Comparison of ENCODE assay signal across 18 cellular contexts in the genomic region with DNA sequence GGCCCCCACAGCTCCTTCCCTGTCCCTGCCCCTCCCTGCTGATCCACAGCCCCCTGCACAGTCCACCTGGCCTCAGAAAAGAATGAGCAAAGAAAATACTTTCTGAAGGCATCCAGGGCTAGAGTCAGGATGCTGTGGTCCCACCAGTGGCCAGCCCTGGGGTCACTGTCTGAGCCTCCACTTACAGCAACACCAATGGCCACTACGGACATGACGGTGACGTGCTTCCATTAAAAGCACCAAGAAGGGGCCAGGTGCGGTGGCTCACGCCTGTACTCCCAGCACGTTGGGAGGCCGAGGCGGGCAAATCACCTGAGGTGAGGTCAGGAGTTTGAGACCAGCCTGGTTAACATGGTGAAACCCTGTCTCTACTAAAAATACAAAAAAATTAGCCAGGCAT. TPM values are rescaled to one million over a fixed set of nuclear protein-coding genes. Genes with fewer than 3 reads are reported as not detected.
A peak's percentile ranks its signal among the peaks of the same experiment; 100 is the strongest.
DNase-seq lines count a peak whose midpoint lies in the region; ATAC-seq, FAIRE-seq and TF ChIP-seq lines count a peak whose summit lies in the region.
"Had no signal": no experiment of that assay in that cellular context is flagged by ENCODE, and none has a peak within 500 bp of the region (broad histone marks: within the 10 kb centered on the region; RNA-seq: fewer than 3 reads in every experiment).

No MANE protein-coding gene starts in this region.

- peaks cover 10 to 45% (median 23%) of the 10 kb centered on the region in 4 experiments for H3K4me1 ChIP-seq in H1 (replicated peaks in 1 of 4; ENCODE audit: control insufficient read depth in 3 of 4, insufficient read depth in 4 of 4, low read length in 3 of 4)
- H3K4me1 ChIP-seq: SJCRH30 had no signal

- TF ChIP-seq RAD21 in H1 (IDR thresholded peaks at IDR 0.05 in 1 of 2, conservative IDR thresholded peaks at IDR 0.05 in 1 of 2; ENCODE audit: low read depth in 2 of 2, low read length in 2 of 2): no peak

- no peak overlapping the region for H2BK12ac ChIP-seq in H1 (ENCODE audit: low read depth, low read length)

- 85% methylated on average over 8 of the region's 8 CpGs; no CpG with 5 or more reads in 1 of the 2 experiments for WGBS in H1 (ENCODE audit: extremely low coverage in 1 of 2, insufficient coverage in 1 of 2, insufficient read length in 1 of 2, insufficient replicate concordance in 2 of 2, low coverage in 1 of 2, low lambda C conversion rate in 2 of 2, missing lambda C conversion rate in 1 of 2), 2 experiments

- H2BK20ac ChIP-seq in H1 (ENCODE audit: low read length): no peak overlapping the region

- H3K4me1 Mint-ChIP-seq in activated naive CD4-positive, alpha-beta T cell treated with anti-CD3 and anti-CD28 coated beads, Interleukin-2, amount 10 ng/mL, durations not matched to agents 7 days and 5 days: peaks cover 23% of the 10 kb centered on the region
- H3K4me1 Mint-ChIP-seq in HFFc6 (ENCODE audit: low read depth): no peaks in the 10 kb centered on the region

- H3K79me2 ChIP-seq in H1 (ENCODE audit: control insufficient read depth in 1 of 2, insufficient read depth in 2 of 2, low read length in 2 of 2): no peaks in the 10 kb centered on the region

- no peak overlapping the region for H4K91ac ChIP-seq in H1 (replicated peaks; ENCODE audit: insufficient read length, low read length)

- peaks cover 5% of the 10 kb centered on the region for H3K9me3 Mint-ChIP-seq in activated naive CD4-positive, alpha-beta T cell treated with anti-CD3 and anti-CD28 coated beads, Interleukin-2, amount 10 ng/mL, durations not matched to agents 7 days and 5 days
- H3K9me3 Mint-ChIP-seq in HFFc6: peaks cover 13% of the 10 kb centered on the region

- no peak overlapping the region for H3K27ac ChIP-seq in H1 (ENCODE audit: low read depth, low read length)
- H3K27ac ChIP-seq: A549, SJCRH30 had no signal

- CTCF ChIA-PET in activated naive CD4-positive, alpha-beta T cell treated with anti-CD3 and anti-CD28 coated beads, Interleukin-2, amount 10 ng/mL, durations not matched to agents 7 days and 5 days (lab: Charles Lee): no interaction called here
- CTCF ChIA-PET in H1 (lab: Charles Lee; ENCODE audit: partially characterized antibody): interaction anchor here (1.3 to 2.4 kb wide), 2 partner anchors 62 to 136 kb away, joined by 3 to 9 read pairs; no protein-coding TSS in a partner anchor

- no peak overlapping the region for H4K5ac ChIP-seq in H1 (ENCODE audit: insufficient read length, low read depth, low read length)

- no peak overlapping the region for H3K4me3 ChIP-seq in H1 (ENCODE audit: extremely low read depth in 1 of 4, insufficient read depth in 2 of 4, low read depth in 3 of 4, low read length in 4 of 4)
- H3K4me3 ChIP-seq: A549, SJCRH30 had no signal

- H3K27me3 ChIP-seq in H1 (replicated peaks in 1 of 4; ENCODE audit: control insufficient read depth in 3 of 4, extremely low read depth in 1 of 4, insufficient read depth in 3 of 4, low read length in 3 of 4): peaks cover 0 to 8% (median 3%) of the 10 kb centered on the region in 4 experiments; a peak in 4 of 7 replicates
- H3K27me3 ChIP-seq: BE2C had no signal

- no peak overlapping the region for H3K23ac ChIP-seq in H1 (ENCODE audit: insufficient read length)

- no peak overlapping the region for H3K4me3 Mint-ChIP-seq in activated naive CD4-positive, alpha-beta T cell treated with anti-CD3 and anti-CD28 coated beads, Interleukin-2, amount 10 ng/mL, durations not matched to agents 7 days and 5 days
- H3K4me3 Mint-ChIP-seq in HFFc6: no peak overlapping the region

- no peak overlapping the region for H3K4ac ChIP-seq in H1 (replicated peaks; ENCODE audit: insufficient read length, low read depth, low read length)

- no peak overlapping the region for H3K14ac ChIP-seq in H1 (ENCODE audit: insufficient read length)

- no peak overlapping the region for H3K18ac ChIP-seq in H1 (ENCODE audit: extremely low read depth, low read length)

- H3K27me3 Mint-ChIP-seq in activated naive CD4-positive, alpha-beta T cell treated with anti-CD3 and anti-CD28 coated beads, Interleukin-2, amount 10 ng/mL, durations not matched to agents 7 days and 5 days: peaks cover 53% of the 10 kb centered on the region
- peaks cover 28% of the 10 kb centered on the region for H3K27me3 Mint-ChIP-seq in HFFc6 (ENCODE audit: insufficient read depth)

- H3K36me3 ChIP-seq in H1 (ENCODE audit: control insufficient read depth in 2 of 4, insufficient read depth in 4 of 4, low read length in 3 of 4): no peaks in the 10 kb centered on the region
- H3K36me3 ChIP-seq: BE2C, SJCRH30 had no signal

- peak overlapping the region in 1 of 2 experiments; percentile 48; a peak in 2 of 4 replicates for H3K4me2 ChIP-seq in H1 (ENCODE audit: insufficient read depth in 1 of 2, low read depth in 2 of 2, low read length in 2 of 2)
- H3K4me2 ChIP-seq: A549 had no signal

- no peak overlapping the region for H3K27ac Mint-ChIP-seq in activated naive CD4-positive, alpha-beta T cell treated with anti-CD3 and anti-CD28 coated beads, Interleukin-2, amount 10 ng/mL, durations not matched to agents 7 days and 5 days
- no peak overlapping the region for H3K27ac Mint-ChIP-seq in HFFc6
- H3K27ac Mint-ChIP-seq: IgD-negative memory B cell had no signal

- H2BK120ac ChIP-seq in H1 (replicated peaks; ENCODE audit: low read depth, low read length): no peak overlapping the region

- no peak overlapping the region for H2AK5ac ChIP-seq in H1 (ENCODE audit: low read depth, low read length)

- no peak for TF ChIP-seq POLR2A in H1 (IDR thresholded peaks at IDR 0.05; ENCODE audit: control extremely low read depth in 1 of 2, low read depth in 2 of 2, low read length in 2 of 2)

- peaks cover 18% of the 10 kb centered on the region; the same call in 1 of the 2 replicates for H3K23me2 ChIP-seq in H1 (ENCODE audit: low read depth, low read length)

- peak; percentile 14 for DNase-seq in activated naive CD4-positive, alpha-beta T cell treated with anti-CD3 and anti-CD28 coated beads, Interleukin-2, amount 10 ng/mL, durations not matched to agents 7 days and 5 days
- DNase-seq in activated naive CD4-positive, alpha-beta T cell (lab: John Stamatoyannopoulos, UW): no peak
- DNase-seq in H1 (ENCODE audit: low read depth in 1 of 2, low spot score in 2 of 2) (no peak), posterior vena cava (ENCODE audit: low spot score) (peak; percentile 50), HFFc6 (no peak)
- DNase-seq: BE2C, EL, GF-D8, NCI-H1417, NCI-H526, SJCRH30 had no signal

- H3K79me1 ChIP-seq in H1 (ENCODE audit: low read depth, low read length): no peaks in the 10 kb centered on the region; the same call in 1 of the 2 replicates

- H3K36me3 Mint-ChIP-seq in activated naive CD4-positive, alpha-beta T cell treated with anti-CD3 and anti-CD28 coated beads, Interleukin-2, amount 10 ng/mL, durations not matched to agents 7 days and 5 days: no peaks in the 10 kb centered on the region
- H3K36me3 Mint-ChIP-seq in HFFc6 (ENCODE audit: low read depth): no peaks in the 10 kb centered on the region
- H3K36me3 Mint-ChIP-seq: IgD-negative memory B cell had no signal

- TF ChIP-seq CTCF in H1 (IDR thresholded peaks at IDR 0.05; ENCODE audit: control extremely low read depth in 1 of 3, insufficient read depth in 1 of 3, low read depth in 1 of 3, low read length in 3 of 3): no peak
- TF ChIP-seq CTCF in HFFc6 (IDR thresholded peaks at IDR 0.05): no peak

- H4K20me1 ChIP-seq in H1 (replicated peaks in 1 of 2; ENCODE audit: control insufficient read depth in 1 of 2, insufficient read depth in 2 of 2, low read length in 2 of 2): peaks cover 0 to 5% of the 10 kb centered on the region in 2 experiments

- no peak overlapping the region for H2AFZ ChIP-seq in H1 (ENCODE audit: low read length)

- H3K56ac ChIP-seq in H1 (replicated peaks; ENCODE audit: insufficient read length, low read depth, low read length): no peak overlapping the region

- POLR2A ChIA-PET in H1 (lab: Charles Lee; ENCODE audit: partially characterized antibody): interaction anchor here (0.5 to 1.2 kb wide), 3 partner anchors 8 to 869 kb away, joined by 3 read pairs; no protein-coding TSS in a partner anchor

- H2BK15ac ChIP-seq in H1 (ENCODE audit: low read length): no peak overlapping the region

- H3K9me3 ChIP-seq in H1 (ENCODE audit: insufficient read depth in 2 of 2, low read depth in 1 of 2, low read length in 1 of 2): no peaks in the 10 kb centered on the region
- H3K9me3 ChIP-seq: A549, BE2C, SJCRH30 had no signal

- no peak for FAIRE-seq in H1 (lab: Jason Lieb, UNC)
- FAIRE-seq: A549, GM19239, RCC 7860 had no signal

- peak overlapping the region; percentile 21; the same call in 1 of the 2 replicates for H2BK5ac ChIP-seq in H1 (ENCODE audit: low read depth, low read length)

- no peak overlapping the region for H3K9ac ChIP-seq in H1 (replicated peaks in 1 of 4; ENCODE audit: extremely low read depth in 1 of 4, low read depth in 3 of 4, low read length in 3 of 4)

- intact Hi-C loops in posterior vena cava (cut with DNase I): loop anchor here in 1 of 2 donors (5.0 kb wide), 1 partner anchor 1901 kb away; no protein-coding TSS in a partner anchor

- no peak for TF ChIP-seq EP300 in H1 (IDR thresholded peaks at IDR 0.05; ENCODE audit: borderline replicate concordance in 1 of 2, low read depth in 2 of 2, low read length in 2 of 2)

- no peak overlapping the region for H4K8ac ChIP-seq in H1 (ENCODE audit: extremely low read depth, insufficient read depth, low read length)

- ATAC-seq in HG03469 (IDR thresholded peaks at IDR 0.05; ENCODE audit: unreplicated experiment) (no peak), esophagus mucosa (no peak)
- ATAC-seq: A549 had no signal

TF ChIP-seq in H1, 55 proteins besides CTCF, POLR2A, EP300 and RAD21 (continues in another document):
- no peak for TF ChIP-seq JUND (IDR thresholded peaks at IDR 0.05; ENCODE audit: low read length)
- no peak for TF ChIP-seq FOSL1 (IDR thresholded peaks at IDR 0.05; ENCODE audit: insufficient read depth, low read depth, low read length)
- TF ChIP-seq RNF2 (IDR thresholded peaks at IDR 0.05; ENCODE audit: borderline replicate concordance, low read depth, low read length, missing control alignments, poor library complexity, severe bottlenecking): no peak
- TF ChIP-seq POU5F1 (IDR thresholded peaks at IDR 0.05; ENCODE audit: low read depth, low read length): no peak
- no peak for TF ChIP-seq SUZ12 (IDR thresholded peaks at IDR 0.05; ENCODE audit: low read length)
- TF ChIP-seq CREB1 (IDR thresholded peaks at IDR 0.05): no peak

RNA-seq across cellular contexts. Expression of a gene that starts 4.0 kb away (rescaled TPM):
- total RNA-seq in H1 (2021; fragmentation: NEBNext Ultra II Directional; extraction: Animal tissue kit (Norgen Biotek cat#: 25700)): 3.9 and 4.4 TPM in 2 replicates
- polyA plus RNA-seq in H1 (2011; rRNA removed): 2.5 and 2.7 TPM in 2 replicates
- 4.6 TPM for polyA plus RNA-seq in H1 (2011; cell fraction: cytosol; rRNA removed)
- 6.6 TPM for polyA plus RNA-seq in H1 (2011; cell fraction: nucleus; rRNA removed)
- polyA plus RNA-seq in H1 (2012, experiment 1 of 2): 3.2 to 4.2 TPM (median 3.3 TPM) in 4 replicates
- polyA plus RNA-seq in H1 (2012, experiment 2 of 2): 0.80 TPM
- 1.5 TPM for polyA plus RNA-seq in H1 (2013, experiment 1 of 2)
- 1.5 TPM for polyA plus RNA-seq in H1 (2013, experiment 2 of 2)
- 1.5 and 1.9 TPM in 2 replicates for polyA minus RNA-seq in H1 (2011; rRNA and poly(A)+ RNA removed)
- polyA minus RNA-seq in H1 (2011; cell fraction: cytosol; rRNA and poly(A)+ RNA removed): 3.4 TPM
- polyA minus RNA-seq in H1 (2011; cell fraction: nucleus; rRNA and poly(A)+ RNA removed): 9.3 TPM
- total RNA-seq in posterior vena cava (under 1 TPM; 0.14 TPM), esophagus mucosa (not detected)
- not detected for total RNA-seq in HFFc6 (2021; fragmentation: NEBNext Ultra II Directional; extraction: Animal tissue kit (Norgen Biotek cat#: 25700))
- total RNA-seq: MCF 10A, SJCRH30 had no signal
- polyA plus RNA-seq: A549 had no signal

Comparison
In these comparisons a context has a peak if more than half of its experiments do, and no peak if none do; other contexts are left out.
1. DNase-seq: peak in activated naive CD4-positive, alpha-beta T cell treated with anti-CD3 and anti-CD28 coated beads, Interleukin-2, amount 10 ng/mL, durations not matched to agents 7 days and 5 days (single experiment) and posterior vena cava (single experiment); none in activated naive CD4-positive, alpha-beta T cell (0 of 4), H1 (0 of 2) and HFFc6 (single experiment).